Comparison of ENCODE assay signal across 2 cellular contexts in the genomic region with DNA sequence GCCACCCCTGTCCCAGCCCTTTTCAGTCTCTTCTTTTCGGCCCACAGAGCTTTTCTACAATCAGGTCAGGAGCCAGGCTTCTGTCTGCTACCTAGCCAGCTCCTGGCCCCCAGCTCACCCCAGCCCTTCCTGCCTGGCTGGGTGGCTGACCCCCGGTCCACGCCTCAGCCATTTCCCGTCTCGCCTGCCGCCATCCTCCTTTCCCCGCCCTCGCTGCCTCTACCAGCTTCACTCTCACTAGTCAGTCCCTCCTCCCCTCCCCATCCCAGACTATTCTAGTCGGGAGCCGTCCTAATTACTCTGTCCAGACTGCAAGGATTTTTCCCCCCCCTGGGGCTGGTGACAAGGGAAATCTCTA.
TF ChIP-seq lines count a peak whose summit lies in the region.

No MANE protein-coding gene starts in this region.

TF ChIP-seq in SK-N-SH, 30 proteins besides CTCF, POLR2A, EP300 and RAD21 (continued from another document):
- no peak for TF ChIP-seq RXRA (IDR thresholded peaks at IDR 0.05; ENCODE audit: borderline replicate concordance, low read depth)
- no peak for TF ChIP-seq SIN3A (IDR thresholded peaks at IDR 0.05; ENCODE audit: borderline replicate concordance, low read depth, low read length)
- TF ChIP-seq POLR2AphosphoS5 (IDR thresholded peaks at IDR 0.05; ENCODE audit: low read depth, low read length) = no peak

TF ChIP-seq in SK-N-SH treated with all-trans-retinoic acid at 6 μM for 48 hours, 23 proteins besides CTCF, POLR2A, EP300 and RAD21 (continued from another document):
- TF ChIP-seq, protein P1, sequence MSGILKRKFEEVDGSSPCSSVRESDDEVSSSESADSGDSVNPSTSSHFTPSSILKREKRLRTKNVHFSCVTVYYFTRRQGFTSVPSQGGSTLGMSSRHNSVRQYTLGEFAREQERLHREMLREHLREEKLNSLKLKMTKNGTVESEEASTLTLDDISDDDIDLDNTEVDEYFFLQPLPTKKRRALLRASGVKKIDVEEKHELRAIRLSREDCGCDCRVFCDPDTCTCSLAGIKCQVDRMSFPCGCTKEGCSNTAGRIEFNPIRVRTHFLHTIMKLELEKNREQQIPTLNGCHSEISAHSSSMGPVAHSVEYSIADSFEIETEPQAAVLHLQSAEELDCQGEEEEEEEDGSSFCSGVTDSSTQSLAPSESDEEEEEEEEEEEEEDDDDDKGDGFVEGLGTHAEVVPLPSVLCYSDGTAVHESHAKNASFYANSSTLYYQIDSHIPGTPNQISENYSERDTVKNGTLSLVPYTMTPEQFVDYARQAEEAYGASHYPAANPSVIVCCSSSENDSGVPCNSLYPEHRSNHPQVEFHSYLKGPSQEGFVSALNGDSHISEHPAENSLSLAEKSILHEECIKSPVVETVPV (CRISPR knock-in tag; IDR thresholded peaks at IDR 0.05) = no peak
- TF ChIP-seq RARB (CRISPR knock-in tag; IDR thresholded peaks at IDR 0.05) (no peak), ESRRG (CRISPR knock-in tag; IDR thresholded peaks at IDR 0.05) (no peak), OSR1 (CRISPR knock-in tag; IDR thresholded peaks at IDR 0.05) (no peak), TCF4 (CRISPR knock-in tag; IDR thresholded peaks at IDR 0.05; ENCODE audit: borderline replicate concordance) (no peak), BACH2 (CRISPR knock-in tag; IDR thresholded peaks at IDR 0.05; ENCODE audit: borderline replicate concordance) (no peak), TOX (CRISPR knock-in tag; IDR thresholded peaks at IDR 0.05; ENCODE audit: borderline replicate concordance) (no peak), ZFP30 (CRISPR knock-in tag; IDR thresholded peaks at IDR 0.05) (no peak), GLIS3 (CRISPR knock-in tag; IDR thresholded peaks at IDR 0.05) (no peak)
- TF ChIP-seq, protein P2, sequence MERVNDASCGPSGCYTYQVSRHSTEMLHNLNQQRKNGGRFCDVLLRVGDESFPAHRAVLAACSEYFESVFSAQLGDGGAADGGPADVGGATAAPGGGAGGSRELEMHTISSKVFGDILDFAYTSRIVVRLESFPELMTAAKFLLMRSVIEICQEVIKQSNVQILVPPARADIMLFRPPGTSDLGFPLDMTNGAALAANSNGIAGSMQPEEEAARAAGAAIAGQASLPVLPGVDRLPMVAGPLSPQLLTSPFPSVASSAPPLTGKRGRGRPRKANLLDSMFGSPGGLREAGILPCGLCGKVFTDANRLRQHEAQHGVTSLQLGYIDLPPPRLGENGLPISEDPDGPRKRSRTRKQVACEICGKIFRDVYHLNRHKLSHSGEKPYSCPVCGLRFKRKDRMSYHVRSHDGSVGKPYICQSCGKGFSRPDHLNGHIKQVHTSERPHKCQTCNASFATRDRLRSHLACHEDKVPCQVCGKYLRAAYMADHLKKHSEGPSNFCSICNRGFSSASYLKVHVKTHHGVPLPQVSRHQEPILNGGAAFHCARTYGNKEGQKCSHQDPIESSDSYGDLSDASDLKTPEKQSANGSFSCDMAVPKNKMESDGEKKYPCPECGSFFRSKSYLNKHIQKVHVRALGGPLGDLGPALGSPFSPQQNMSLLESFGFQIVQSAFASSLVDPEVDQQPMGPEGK (CRISPR knock-in tag; IDR thresholded peaks at IDR 0.05; ENCODE audit: borderline replicate concordance) = no peak
- TF ChIP-seq, protein P3, sequence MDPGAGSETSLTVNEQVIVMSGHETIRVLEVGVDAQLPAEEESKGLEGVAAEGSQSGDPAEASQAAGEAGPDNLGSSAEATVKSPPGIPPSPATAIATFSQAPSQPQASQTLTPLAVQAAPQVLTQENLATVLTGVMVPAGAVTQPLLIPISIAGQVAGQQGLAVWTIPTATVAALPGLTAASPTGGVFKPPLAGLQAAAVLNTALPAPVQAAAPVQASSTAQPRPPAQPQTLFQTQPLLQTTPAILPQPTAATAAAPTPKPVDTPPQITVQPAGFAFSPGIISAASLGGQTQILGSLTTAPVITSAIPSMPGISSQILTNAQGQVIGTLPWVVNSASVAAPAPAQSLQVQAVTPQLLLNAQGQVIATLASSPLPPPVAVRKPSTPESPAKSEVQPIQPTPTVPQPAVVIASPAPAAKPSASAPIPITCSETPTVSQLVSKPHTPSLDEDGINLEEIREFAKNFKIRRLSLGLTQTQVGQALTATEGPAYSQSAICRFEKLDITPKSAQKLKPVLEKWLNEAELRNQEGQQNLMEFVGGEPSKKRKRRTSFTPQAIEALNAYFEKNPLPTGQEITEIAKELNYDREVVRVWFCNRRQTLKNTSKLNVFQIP (CRISPR knock-in tag; IDR thresholded peaks at IDR 0.05; ENCODE audit: borderline replicate concordance, low read depth) = no peak
